10 cellular contexts compared by ENCODE assay signal in genomic region chr11:17476317-17477083, GRCh38. TPM values are rescaled to one million over a fixed set of nuclear protein-coding genes. Genes with fewer than 3 reads are reported as not detected.
DNase-seq lines count a peak whose midpoint lies in the region; ATAC-seq, FAIRE-seq and TF ChIP-seq lines count a peak whose summit lies in the region.
"Had no signal": no experiment of that assay in that cellular context is flagged by ENCODE, and none has a peak within 500 bp of the region (broad histone marks: within the 10 kb centered on the region; RNA-seq: fewer than 3 reads in every experiment).

TSS of gene ABCC8 (minus strand) at chr11:17476845. CDS start at chr11:17476776, 69 bp downstream.

- H3K27me3 Mint-ChIP-seq in stimulated activated naive B cell treated with anti-CD40 and anti-IgM and Interleukin-4, amounts not matched to agents 10 μg/mL and 1 μg/mL and 100 μg/mL, for 72 hours: peaks cover 62 to 81% of the 10 kb centered on the region in 2 donors

- no peak within 1 kb of the TSS for H3K27ac ChIP-seq in OCI-LY3 (ENCODE audit: low read length)
- no peak within 1 kb of the TSS for H3K27ac ChIP-seq in right cardiac atrium (ENCODE audit: low read length)
- H3K27ac ChIP-seq: 22Rv1, HL-60 had no signal

- TF ChIP-seq CTCF in OCI-LY3 (IDR thresholded peaks at IDR 0.05; ENCODE audit: low read depth, low read length): no peak

- no peak for FAIRE-seq in RCC 7860 (lab: Jason Lieb, UNC)

- WGBS in right cardiac atrium: under 1% methylated on average over 80 of the region's 80 CpGs

- peaks cover 0 to 5% of the 10 kb centered on the region in 2 donors for H3K4me1 Mint-ChIP-seq in stimulated activated naive B cell treated with anti-CD40 and anti-IgM and Interleukin-4, amounts not matched to agents 10 μg/mL and 1 μg/mL and 100 μg/mL, for 72 hours

- H3K27ac Mint-ChIP-seq in stimulated activated naive B cell treated with anti-CD40 and anti-IgM and Interleukin-4, amounts not matched to agents 10 μg/mL and 1 μg/mL and 100 μg/mL, for 72 hours: no peak within 1 kb of the TSS

- DNase-seq in DMS 273 (lab: John Stamatoyannopoulos, UW; ENCODE audit: unreplicated experiment) (peak; percentile 40), DMS 273 treated with DMSO at 0.1 percent for 48 hours (lab: John Stamatoyannopoulos, UW) (no peak), right cardiac atrium (no peak), GDM1 (lab: John Stamatoyannopoulos, UW) (no peak), RCC 7860 (ENCODE audit: low spot score) (no peak), GM19238 (ENCODE audit: insufficient read length, low spot score) (no peak)
- DNase-seq in stimulated activated naive B cell treated with anti-CD40 and anti-IgM and Interleukin-4, amounts not matched to agents 10 μg/mL and 1 μg/mL and 100 μg/mL, for 72 hours: no peak

- H3K36me3 ChIP-seq in OCI-LY3 (replicated peaks; ENCODE audit: low read depth, low read length): no peaks in the 10 kb centered on the region

- H3K4me2 ChIP-seq in OCI-LY3 (ENCODE audit: low read length): peak within 1 kb of the TSS; percentile 67

- no peaks in the 10 kb centered on the region for H3K9me3 Mint-ChIP-seq in stimulated activated naive B cell treated with anti-CD40 and anti-IgM and Interleukin-4, amounts not matched to agents 10 μg/mL and 1 μg/mL and 100 μg/mL, for 72 hours

- H3K4me1 ChIP-seq in OCI-LY3 (ENCODE audit: low read length): no peaks in the 10 kb centered on the region
- no peaks in the 10 kb centered on the region for H3K4me1 ChIP-seq in right cardiac atrium (ENCODE audit: control insufficient read depth, insufficient read depth, low read length)

- H3K36me3 Mint-ChIP-seq in stimulated activated naive B cell treated with anti-CD40 and anti-IgM and Interleukin-4, amounts not matched to agents 10 μg/mL and 1 μg/mL and 100 μg/mL, for 72 hours: no peaks in the 10 kb centered on the region

- intact Hi-C loops in right cardiac atrium (cut with DNase I): no loop called here

- no peaks in the 10 kb centered on the region for H3K79me2 ChIP-seq in OCI-LY3 (ENCODE audit: low read length)

- H3K9ac ChIP-seq in OCI-LY3 (ENCODE audit: low read length): peak within 1 kb of the TSS; percentile 44

- H3K4me3 ChIP-seq in OCI-LY3 (ENCODE audit: low read length): peak within 1 kb of the TSS; percentile 83
- H3K4me3 ChIP-seq in right cardiac atrium (ENCODE audit: low read length): peak within 1 kb of the TSS; percentile 44

- H3K27me3 ChIP-seq in OCI-LY3 (ENCODE audit: low read depth, low read length) (peaks cover 50% of the 10 kb centered on the region), right cardiac atrium (ENCODE audit: control insufficient read depth, insufficient read depth) (no peaks in the 10 kb centered on the region)

- no peak within 1 kb of the TSS for H2AFZ ChIP-seq in OCI-LY3 (ENCODE audit: low read depth, low read length)

- ATAC-seq in right cardiac atrium: peak in 1 of 2 donors; percentile 27
- ATAC-seq in stimulated activated naive B cell treated with anti-CD40 and anti-IgM and Interleukin-4, amounts not matched to agents 10 μg/mL and 1 μg/mL and 100 μg/mL, for 72 hours (replicated peaks): no peak

- H3K9me3 ChIP-seq in OCI-LY3 (ENCODE audit: insufficient read depth, low read length) (no peaks in the 10 kb centered on the region), right cardiac atrium (ENCODE audit: control insufficient read depth, low read length) (no peaks in the 10 kb centered on the region)

- peak within 1 kb of the TSS; percentile 33 to 42 for H3K4me3 Mint-ChIP-seq in stimulated activated naive B cell treated with anti-CD40 and anti-IgM and Interleukin-4, amounts not matched to agents 10 μg/mL and 1 μg/mL and 100 μg/mL, for 72 hours

- H4K20me1 ChIP-seq in OCI-LY3 (ENCODE audit: insufficient read depth, low read length): no peaks in the 10 kb centered on the region

RNA-seq across cellular contexts. Expression of gene ABCC8, which starts in this region (rescaled TPM):
- total RNA-seq in right cardiac atrium: 1 to 10 TPM in 3 of 4 donors, under 1 TPM in 1; 0.61 to 6.8 (median 3.3) TPM
- 6.4 TPM for polyA plus RNA-seq in right cardiac atrium
